In the genomic region with DNA sequence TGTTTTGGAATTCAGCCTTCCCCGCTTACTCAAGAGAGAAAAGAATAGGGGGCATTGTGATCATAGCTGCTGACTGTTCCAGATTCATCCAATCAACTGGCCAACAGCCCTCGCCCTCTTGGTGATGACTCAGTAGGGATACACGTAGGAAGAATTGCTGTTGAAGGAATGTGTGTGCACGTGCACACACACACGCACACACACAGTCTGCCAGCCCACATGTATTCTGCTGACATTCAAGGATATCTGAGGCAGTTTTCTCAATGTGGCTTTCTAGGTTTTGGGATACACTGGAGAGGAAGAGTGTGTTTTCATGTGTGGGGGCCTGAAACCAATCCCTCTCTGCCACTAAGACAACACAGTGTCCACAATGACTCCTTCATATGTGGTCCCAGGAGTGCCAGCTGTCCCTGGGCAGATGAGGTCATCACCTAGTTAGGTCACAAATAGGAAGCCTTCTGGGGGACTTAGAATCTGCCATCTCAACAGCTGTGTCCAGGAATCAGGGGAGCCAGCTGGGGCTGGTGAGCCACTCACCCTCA, we compare ENCODE assay signal across 12 cellular contexts.
DNase-seq lines count a peak whose midpoint lies in the region; ATAC-seq, FAIRE-seq and TF ChIP-seq lines count a peak whose summit lies in the region.
"Had no signal": no experiment of that assay in that cellular context is flagged by ENCODE, and none has a peak within 500 bp of the region (broad histone marks: within the 10 kb centered on the region; RNA-seq: fewer than 3 reads in every experiment).

No MANE protein-coding gene starts in this region.

- peak; percentile 62 to 89 for DNase-seq in NCI-H524 (lab: John Stamatoyannopoulos, UW)
- DNase-seq in NCI-H524 treated with DMSO at 0.1 percent for 48 hours (lab: John Stamatoyannopoulos, UW) = no peak
- peak; percentile 89 for DNase-seq in astrocyte of the hippocampus (ENCODE audit: low read depth, low spot score)
- peak; percentile 21 for DNase-seq in keratinocyte (ENCODE audit: low read depth, low spot score)
- DNase-seq in effector CD8-positive, alpha-beta T cell (lab: John Stamatoyannopoulos, UW) = no peak
- DNase-seq in cortex of kidney (lab: John Stamatoyannopoulos, UW) = no peak
- DNase-seq in progenitor cell of endocrine pancreas (ENCODE audit: low spot score, unreplicated experiment) = no peak
- DNase-seq: activated T-cell treated with anti-CD3 and anti-CD28 coated beads, Interleukin-2, amount 50 U/mL, for 24 hours; heart right ventricle; NCI-H1105 had no signal

- no peaks in the 10 kb centered on the region for H3K36me3 ChIP-seq in keratinocyte (ENCODE audit: control insufficient read depth in 2 of 2, extremely low read depth in 1 of 2, insufficient read depth in 2 of 2, low read length in 2 of 2)
- H3K36me3 ChIP-seq: heart right ventricle had no signal

- H2AFZ ChIP-seq in keratinocyte (ENCODE audit: control insufficient read depth, low read length) = no peak overlapping the region

- H3K9me3 ChIP-seq in keratinocyte (ENCODE audit: control insufficient read depth, low read depth, low read length) = no peaks in the 10 kb centered on the region
- H3K9me3 ChIP-seq: heart right ventricle had no signal

- no peak overlapping the region for H3K9ac ChIP-seq in keratinocyte (ENCODE audit: control insufficient read depth, extremely low read depth, insufficient read depth, low read length)

- no peak for ATAC-seq in HG02610 (IDR thresholded peaks at IDR 0.05; ENCODE audit: unreplicated experiment)

- H3K4me1 ChIP-seq in keratinocyte (ENCODE audit: control insufficient read depth, extremely low read depth, insufficient read depth, low read length) = peaks cover 8% of the 10 kb centered on the region
- H3K4me1 ChIP-seq: heart right ventricle had no signal

- H3K79me2 ChIP-seq in keratinocyte (ENCODE audit: control insufficient read depth, insufficient read depth, low read length) = no peaks in the 10 kb centered on the region

- H3K4me1 Mint-ChIP-seq in progenitor cell of endocrine pancreas (ENCODE audit: low read depth) = peaks cover 2% of the 10 kb centered on the region

- H4K20me1 ChIP-seq in keratinocyte (ENCODE audit: control insufficient read depth, extremely low read depth, insufficient read depth, low read length) = no peaks in the 10 kb centered on the region

- peak; percentile 88 for FAIRE-seq in keratinocyte (lab: Jason Lieb, UNC)
- FAIRE-seq: H1 had no signal

- dilution Hi-C loops in keratinocyte (cut with MboI; ENCODE audit: extremely low pct_ligation_motif_present, low sequenced_read_pairs) = no loop called here

- H3K36me3 Mint-ChIP-seq in progenitor cell of endocrine pancreas (ENCODE audit: insufficient read depth) = no peaks in the 10 kb centered on the region

- no peaks in the 10 kb centered on the region for H3K27me3 ChIP-seq in keratinocyte (ENCODE audit: control insufficient read depth, extremely low read depth, insufficient read depth, low read length)

- H3K4me2 ChIP-seq in keratinocyte (ENCODE audit: control insufficient read depth, extremely low read depth, insufficient read depth, low read depth, low read length) = no peak overlapping the region

- no peak overlapping the region for H3K4me3 ChIP-seq in keratinocyte (ENCODE audit: control insufficient read depth in 2 of 3, extremely low read depth in 1 of 3, insufficient read depth in 2 of 3, low read depth in 1 of 3, low read length in 3 of 3)
- H3K4me3 ChIP-seq: heart right ventricle had no signal

- no peaks in the 10 kb centered on the region for H3K9me1 ChIP-seq in keratinocyte (ENCODE audit: control insufficient read depth, extremely low read depth, insufficient read depth, low read length)

- no peak overlapping the region for H3K27ac Mint-ChIP-seq in progenitor cell of endocrine pancreas
- H3K27ac Mint-ChIP-seq: activated T-cell treated with anti-CD3 and anti-CD28 coated beads, Interleukin-2, amount 50 U/mL, for 24 hours had no signal

- peak overlapping the region; percentile 15 for H3K27ac ChIP-seq in keratinocyte (ENCODE audit: control insufficient read depth, insufficient read depth, low read length)
- H3K27ac ChIP-seq: heart right ventricle had no signal

- H3K27me3 Mint-ChIP-seq in progenitor cell of endocrine pancreas = peaks cover 64% of the 10 kb centered on the region

- no peak for TF ChIP-seq CTCF in keratinocyte (optimal IDR thresholded peaks at IDR 0.05 in 1 of 3, IDR thresholded peaks at IDR 0.05 in 1 of 3, conservative IDR thresholded peaks at IDR 0.05 in 1 of 3; ENCODE audit: extremely low read depth in 1 of 3, insufficient read depth in 2 of 3, low read length in 3 of 3)
- TF ChIP-seq CTCF in progenitor cell of endocrine pancreas (IDR thresholded peaks at IDR 0.05; ENCODE audit: unreplicated experiment) = no peak

- H3K9me3 Mint-ChIP-seq in progenitor cell of endocrine pancreas (ENCODE audit: low read depth) = no peaks in the 10 kb centered on the region
- H3K9me3 Mint-ChIP-seq: activated T-cell treated with anti-CD3 and anti-CD28 coated beads, Interleukin-2, amount 50 U/mL, for 24 hours had no signal

- no peak overlapping the region for H3K4me3 Mint-ChIP-seq in progenitor cell of endocrine pancreas (ENCODE audit: low read depth)
- H3K4me3 Mint-ChIP-seq: activated T-cell treated with anti-CD3 and anti-CD28 coated beads, Interleukin-2, amount 50 U/mL, for 24 hours had no signal

Comparison
In these comparisons a context has a peak if more than half of its experiments do, and no peak if none do; other contexts are left out.
1. DNase-seq: peak in NCI-H524 (2 of 2), astrocyte of the hippocampus (single experiment) and keratinocyte (single experiment); none in NCI-H524 treated with DMSO at 0.1 percent for 48 hours (single experiment), effector CD8-positive, alpha-beta T cell (single experiment), cortex of kidney (single experiment) and progenitor cell of endocrine pancreas (single experiment).